11 cellular contexts compared by ENCODE assay signal in genomic region chr17:512926-513325, GRCh38.
DNase-seq lines count a peak whose midpoint lies in the region; ATAC-seq and TF ChIP-seq lines count a peak whose summit lies in the region.
"Had no signal": no experiment of that assay in that cellular context is flagged by ENCODE, and none has a peak within 500 bp of the region (broad histone marks: within the 10 kb centered on the region; RNA-seq: fewer than 3 reads in every experiment).

No MANE protein-coding gene starts in this region.

- ATAC-seq in gastroesophageal sphincter (peak; percentile 53), HG02588 (IDR thresholded peaks at IDR 0.05; ENCODE audit: unreplicated experiment) (no peak)
- ATAC-seq: stimulated activated naive CD8-positive, alpha-beta T cell treated with anti-CD3 and anti-CD28 coated beads, Interleukin-15, amount 100 ng/mL, for 72 hours had no signal

- peak overlapping the region in 1 of 4 donors; percentile 29 for H3K27ac ChIP-seq in gastroesophageal sphincter
- peak overlapping the region in 3 of 8 donors; percentile 12 to 53 (median 18) for H3K27ac ChIP-seq in spleen
- H3K27ac ChIP-seq: esophagus squamous epithelium, VCaP had no signal

- H3K36me3 ChIP-seq in gastroesophageal sphincter (peaks cover 0 to 17% of the 10 kb centered on the region in 2 donors), spleen (peaks cover 0 to 19% (median 4%) of the 10 kb centered on the region in 6 donors)

- TF ChIP-seq CTCF in gastroesophageal sphincter (IDR thresholded peaks at IDR 0.05) (no peak), spleen (IDR thresholded peaks at IDR 0.05 in 8 of 11, conservative IDR thresholded peaks at IDR 0.05 in 3 of 11) (no peak)

- H3K4me1 ChIP-seq in gastroesophageal sphincter (peaks cover 0 to 31% (median 21%) of the 10 kb centered on the region in 3 donors), spleen (peaks cover 0 to 23% (median 10%) of the 10 kb centered on the region in 6 donors)
- H3K4me1 ChIP-seq: Caco-2 had no signal

- H3K27me3 ChIP-seq in gastroesophageal sphincter (peaks cover 5% of the 10 kb centered on the region), spleen (replicated peaks in 1 of 7) (no peaks in the 10 kb centered on the region)
- H3K27me3 ChIP-seq: esophagus squamous epithelium had no signal

- H3K9me3 ChIP-seq in gastroesophageal sphincter (no peaks in the 10 kb centered on the region), spleen (peaks cover 0 to 5% (median 0%) of the 10 kb centered on the region in 8 donors)
- H3K9me3 ChIP-seq: Caco-2, esophagus squamous epithelium had no signal

- 6 to 24% methylated on average over 6 of the region's 6 CpGs for WGBS in gastroesophageal sphincter (ENCODE audit: low coverage in 1 of 2), 2 donors
- whole genome bisulfite sequencing in spleen, 5 donors, result 43 to 55% (median 49%) methylated on average over 6 of the region's 6 CpGs

- no peak for TF ChIP-seq EP300 in gastroesophageal sphincter (IDR thresholded peaks at IDR 0.05)

- TF ChIP-seq POLR2A in gastroesophageal sphincter (IDR thresholded peaks at IDR 0.05), result no peak
- no peak for TF ChIP-seq POLR2A in spleen (IDR thresholded peaks at IDR 0.05)

- H3K4me3 ChIP-seq in gastroesophageal sphincter, result no peak overlapping the region
- no peak overlapping the region for H3K4me3 ChIP-seq in spleen

- DNase-seq in ELR (ENCODE audit: low read depth), result peak; percentile 36
- DNase-seq in UCSD-AML1 (lab: John Stamatoyannopoulos, UW; ENCODE audit: unreplicated experiment), result peak; percentile 23
- peak; percentile 66 for DNase-seq in spleen
- no peak for DNase-seq in activated naive CD4-positive, alpha-beta T cell treated with Interleukin-2 at 50 U/mL for 16 hours
- DNase-seq in 8988T, result no peak
- DNase-seq: Caco-2; esophagus squamous epithelium; stimulated activated naive CD8-positive, alpha-beta T cell treated with anti-CD3 and anti-CD28 coated beads, Interleukin-15, amount 100 ng/mL, for 72 hours had no signal

- intact Hi-C loops in spleen (cut with DNase I; ENCODE audit: low total_unique reads), result no loop called here

Comparison
In these comparisons a context has a peak if more than half of its experiments do, and no peak if none do; other contexts are left out.
1. DNase-seq: peak in ELR (single experiment), UCSD-AML1 (single experiment) and spleen (single experiment); none in activated naive CD4-positive, alpha-beta T cell treated with Interleukin-2 at 50 U/mL for 16 hours (single experiment) and 8988T (single experiment).